In the genomic region with DNA sequence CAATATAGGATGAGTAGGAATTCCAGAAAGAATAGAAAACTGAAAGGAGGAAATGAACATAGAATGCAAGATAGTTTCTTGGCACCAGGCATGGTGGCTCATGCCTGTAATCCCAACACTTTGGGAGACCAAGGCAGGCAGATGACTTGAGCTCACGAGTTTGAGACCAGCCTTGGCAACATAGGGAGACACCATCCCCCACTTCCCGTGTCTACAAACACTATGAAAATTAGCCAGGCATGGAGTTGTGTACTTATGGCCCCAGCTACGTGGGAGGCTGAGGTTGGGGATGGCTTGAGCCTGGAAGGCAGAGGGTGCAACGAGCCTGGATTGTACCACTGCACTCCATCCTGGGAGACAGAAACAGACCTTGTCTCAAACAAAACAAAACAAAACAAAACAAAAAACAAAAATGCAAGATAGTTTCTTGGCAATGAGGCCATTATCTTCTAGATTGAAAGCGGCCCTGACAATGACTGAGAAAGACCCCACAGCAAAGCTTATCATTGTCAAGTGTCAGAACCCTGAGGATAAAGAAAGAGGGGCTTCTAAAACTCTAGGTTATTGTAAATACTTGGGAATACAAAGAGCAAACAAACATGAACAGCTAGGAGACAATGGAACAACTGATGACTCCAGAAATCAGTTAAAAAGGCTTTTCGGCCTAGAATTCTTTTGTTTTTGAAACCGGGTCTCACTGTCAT, we compare ENCODE assay signal across 1 cellular context.
TF ChIP-seq lines count a peak whose summit lies in the region.

No MANE protein-coding gene starts in this region.

TF ChIP-seq in A549, 52 proteins besides CTCF, POLR2A, EP300 and RAD21 (continued from another document):
- TF ChIP-seq MAZ (IDR thresholded peaks at IDR 0.05; ENCODE audit: borderline replicate concordance, low read depth, low read length), result no peak
- no peak for TF ChIP-seq KDM5A (IDR thresholded peaks at IDR 0.05)
- TF ChIP-seq, protein P1, sequence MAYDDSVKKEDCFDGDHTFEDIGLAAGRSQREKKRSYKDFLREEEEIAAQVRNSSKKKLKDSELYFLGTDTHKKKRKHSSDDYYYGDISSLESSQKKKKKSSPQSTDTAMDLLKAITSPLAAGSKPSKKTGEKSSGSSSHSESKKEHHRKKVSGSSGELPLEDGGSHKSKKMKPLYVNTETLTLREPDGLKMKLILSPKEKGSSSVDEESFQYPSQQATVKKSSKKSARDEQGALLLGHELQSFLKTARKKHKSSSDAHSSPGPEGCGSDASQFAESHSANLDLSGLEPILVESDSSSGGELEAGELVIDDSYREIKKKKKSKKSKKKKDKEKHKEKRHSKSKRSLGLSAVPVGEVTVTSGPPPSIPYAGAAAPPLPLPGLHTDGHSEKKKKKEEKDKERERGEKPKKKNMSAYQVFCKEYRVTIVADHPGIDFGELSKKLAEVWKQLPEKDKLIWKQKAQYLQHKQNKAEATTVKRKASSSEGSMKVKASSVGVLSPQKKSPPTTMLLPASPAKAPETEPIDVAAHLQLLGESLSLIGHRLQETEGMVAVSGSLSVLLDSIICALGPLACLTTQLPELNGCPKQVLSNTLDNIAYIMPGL (CRISPR knock-in tag; IDR thresholded peaks at IDR 0.05; ENCODE audit: borderline replicate concordance), result no peak
- no peak for TF ChIP-seq ESRRA (IDR thresholded peaks at IDR 0.05; ENCODE audit: borderline replicate concordance, low read length)
- no peak for TF ChIP-seq ZFP36 (IDR thresholded peaks at IDR 0.05; ENCODE audit: borderline replicate concordance, partially characterized antibody)
- TF ChIP-seq, protein P2, sequence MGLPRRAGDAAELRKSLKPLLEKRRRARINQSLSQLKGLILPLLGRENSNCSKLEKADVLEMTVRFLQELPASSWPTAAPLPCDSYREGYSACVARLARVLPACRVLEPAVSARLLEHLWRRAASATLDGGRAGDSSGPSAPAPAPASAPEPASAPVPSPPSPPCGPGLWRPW (IDR thresholded peaks at IDR 0.05), result no peak
- TF ChIP-seq FOSB (CRISPR knock-in tag; IDR thresholded peaks at IDR 0.05), result peak; percentile 91
- TF ChIP-seq JUNB (IDR thresholded peaks at IDR 0.05), result no peak
- no peak for TF ChIP-seq ZC3H11A (IDR thresholded peaks at IDR 0.05)
- no peak for TF ChIP-seq GATA3 (IDR thresholded peaks at IDR 0.05; ENCODE audit: borderline replicate concordance)
- TF ChIP-seq PHF8 (IDR thresholded peaks at IDR 0.05; ENCODE audit: borderline replicate concordance, low read depth), result no peak
- no peak for TF ChIP-seq CBX2 (IDR thresholded peaks at IDR 0.05; ENCODE audit: borderline replicate concordance, low read depth)
- TF ChIP-seq EHMT2 (IDR thresholded peaks at IDR 0.05; ENCODE audit: low read depth), result no peak
- no peak for TF ChIP-seq NPAS2 (CRISPR knock-in tag; IDR thresholded peaks at IDR 0.05; ENCODE audit: borderline replicate concordance)
TF ChIP-seq in A549: peak in this region for 7.
